In genomic region chr12:105922670-105923102, GRCh38 we compare ENCODE assay signal across 10 cellular contexts.
DNase-seq lines count a peak whose midpoint lies in the region; ATAC-seq and TF ChIP-seq lines count a peak whose summit lies in the region.
"Had no signal": no experiment of that assay in that cellular context is flagged by ENCODE, and none has a peak within 500 bp of the region (broad histone marks: within the 10 kb centered on the region; RNA-seq: fewer than 3 reads in every experiment).

No MANE protein-coding gene starts in this region.

- H3K27me3 Mint-ChIP-seq in progenitor cell of endocrine pancreas = peaks cover 20% of the 10 kb centered on the region
- no peaks in the 10 kb centered on the region for H3K27me3 Mint-ChIP-seq in activated T-helper 1 cell treated with anti-CD3 and anti-CD28 coated beads, Interleukin-12 subunit alpha, Interleukin-12 subunit beta, Interleukin-2, Interleukin-4 antibody, amounts not matched to agents 30 ng/mL and 10 ng/mL and 1 ng/mL, durations not matched to agents 14 hours and 24 hours and 36 hours (ENCODE audit: insufficient read depth)

- H3K27me3 ChIP-seq in dorsolateral prefrontal cortex (no peaks in the 10 kb centered on the region), BE2C (no peaks in the 10 kb centered on the region; the same call in 1 of the 2 replicates)

- intact Hi-C loops in dorsolateral prefrontal cortex (cut with DNase I) = loop anchor here in 1 of 2 donors (5.0 kb wide), 1 partner anchor 215 kb away; the partner anchor contains the start of gene NUAK1
- intact Hi-C loops in activated T-helper 1 cell treated with anti-CD3 and anti-CD28 coated beads, Interleukin-12 subunit alpha, Interleukin-12 subunit beta, Interleukin-2, Interleukin-4 antibody, amounts not matched to agents 30 ng/mL and 10 ng/mL and 1 ng/mL, durations not matched to agents 14 hours and 24 hours and 36 hours (cut with micrococcal nuclease) = no loop called here

- H3K27ac ChIP-seq in dorsolateral prefrontal cortex = peak overlapping the region in 46 of 59 donors; percentile 1 to 81 (median 54)
- H3K27ac ChIP-seq: KMS-11 had no signal

- H3K4me3 Mint-ChIP-seq in progenitor cell of endocrine pancreas (ENCODE audit: low read depth) = no peak overlapping the region
- no peak overlapping the region for H3K4me3 Mint-ChIP-seq in activated T-helper 1 cell treated with anti-CD3 and anti-CD28 coated beads, Interleukin-12 subunit alpha, Interleukin-12 subunit beta, Interleukin-2, Interleukin-4 antibody, amounts not matched to agents 30 ng/mL and 10 ng/mL and 1 ng/mL, durations not matched to agents 14 hours and 24 hours and 36 hours

- H3K4me1 ChIP-seq in BE2C = no peaks in the 10 kb centered on the region

- no peaks in the 10 kb centered on the region for H3K36me3 Mint-ChIP-seq in progenitor cell of endocrine pancreas (ENCODE audit: insufficient read depth)
- no peaks in the 10 kb centered on the region for H3K36me3 Mint-ChIP-seq in activated T-helper 1 cell treated with anti-CD3 and anti-CD28 coated beads, Interleukin-12 subunit alpha, Interleukin-12 subunit beta, Interleukin-2, Interleukin-4 antibody, amounts not matched to agents 30 ng/mL and 10 ng/mL and 1 ng/mL, durations not matched to agents 14 hours and 24 hours and 36 hours (ENCODE audit: low read depth)

- peaks cover 1% of the 10 kb centered on the region for H3K4me1 Mint-ChIP-seq in progenitor cell of endocrine pancreas (ENCODE audit: low read depth)
- no peaks in the 10 kb centered on the region for H3K4me1 Mint-ChIP-seq in activated T-helper 1 cell treated with anti-CD3 and anti-CD28 coated beads, Interleukin-12 subunit alpha, Interleukin-12 subunit beta, Interleukin-2, Interleukin-4 antibody, amounts not matched to agents 30 ng/mL and 10 ng/mL and 1 ng/mL, durations not matched to agents 14 hours and 24 hours and 36 hours (ENCODE audit: low read depth)

- no peak overlapping the region for H3K4me3 ChIP-seq in dorsolateral prefrontal cortex
- no peak overlapping the region for H3K4me3 ChIP-seq in BE2C (ENCODE audit: low read depth, low read length)

- no peaks in the 10 kb centered on the region for H3K9me3 ChIP-seq in BE2C

- DNase-seq in ELR (ENCODE audit: low read depth) (peak; percentile 68), NCI-H345 treated with DMSO at 0.1 percent for 48 hours (lab: John Stamatoyannopoulos, UW; ENCODE audit: unreplicated experiment) (peak; percentile 4), dorsolateral prefrontal cortex (peak in 1 of 10 donors; percentile 24), progenitor cell of endocrine pancreas (ENCODE audit: low spot score, unreplicated experiment) (no peak), BE2C (no peak)
- no peak for DNase-seq in activated T-helper 1 cell treated with anti-CD3 and anti-CD28 coated beads, Interleukin-12 subunit alpha, Interleukin-12 subunit beta, Interleukin-2, Interleukin-4 antibody, amounts not matched to agents 30 ng/mL and 10 ng/mL and 1 ng/mL, durations not matched to agents 14 hours and 24 hours and 36 hours (ENCODE audit: low spot score)
- DNase-seq: activated CD4-positive, alpha-beta T cell treated with anti-CD3 and anti-CD28 coated beads, Interleukin-2, amount 50 U/mL, for 48 hours had no signal

- H3K36me3 ChIP-seq in BE2C = no peaks in the 10 kb centered on the region

- ATAC-seq in HG02623 (IDR thresholded peaks at IDR 0.05; ENCODE audit: unreplicated experiment) (no peak), GM18505 (IDR thresholded peaks at IDR 0.05; ENCODE audit: unreplicated experiment) (no peak)

- TF ChIP-seq CTCF in dorsolateral prefrontal cortex (IDR thresholded peaks at IDR 0.05 in 54 of 56, conservative IDR thresholded peaks at IDR 0.05 in 2 of 56; ENCODE audit: low read depth in 1 of 56, partially characterized antibody in 56 of 56) (no peak), progenitor cell of endocrine pancreas (IDR thresholded peaks at IDR 0.05; ENCODE audit: unreplicated experiment) (no peak), BE2C (IDR thresholded peaks at IDR 0.05; ENCODE audit: low read depth, low read length) (no peak)

- peaks cover 4% of the 10 kb centered on the region for H3K9me3 Mint-ChIP-seq in progenitor cell of endocrine pancreas (ENCODE audit: low read depth)
- no peaks in the 10 kb centered on the region for H3K9me3 Mint-ChIP-seq in activated T-helper 1 cell treated with anti-CD3 and anti-CD28 coated beads, Interleukin-12 subunit alpha, Interleukin-12 subunit beta, Interleukin-2, Interleukin-4 antibody, amounts not matched to agents 30 ng/mL and 10 ng/mL and 1 ng/mL, durations not matched to agents 14 hours and 24 hours and 36 hours

- no peak for TF ChIP-seq POLR2A in GM18505 (IDR thresholded peaks at IDR 0.05; ENCODE audit: borderline replicate concordance, extremely low read depth, insufficient read depth, insufficient read length)

- peak overlapping the region; percentile 73 for H3K27ac Mint-ChIP-seq in progenitor cell of endocrine pancreas
- H3K27ac Mint-ChIP-seq in activated T-helper 1 cell treated with anti-CD3 and anti-CD28 coated beads, Interleukin-12 subunit alpha, Interleukin-12 subunit beta, Interleukin-2, Interleukin-4 antibody, amounts not matched to agents 30 ng/mL and 10 ng/mL and 1 ng/mL, durations not matched to agents 14 hours and 24 hours and 36 hours = no peak overlapping the region

Comparison
In these comparisons a context has a peak if more than half of its experiments do, and no peak if none do; other contexts are left out.
1. DNase-seq: peak in ELR (single experiment) and NCI-H345 treated with DMSO at 0.1 percent for 48 hours (single experiment); none in progenitor cell of endocrine pancreas (single experiment), BE2C (single experiment) and activated T-helper 1 cell treated with anti-CD3 and anti-CD28 coated beads, Interleukin-12 subunit alpha, Interleukin-12 subunit beta, Interleukin-2, Interleukin-4 antibody, amounts not matched to agents 30 ng/mL and 10 ng/mL and 1 ng/mL, durations not matched to agents 14 hours and 24 hours and 36 hours (single experiment).